Comparison of ENCODE assay signal across 9 cellular contexts in the genomic region with DNA sequence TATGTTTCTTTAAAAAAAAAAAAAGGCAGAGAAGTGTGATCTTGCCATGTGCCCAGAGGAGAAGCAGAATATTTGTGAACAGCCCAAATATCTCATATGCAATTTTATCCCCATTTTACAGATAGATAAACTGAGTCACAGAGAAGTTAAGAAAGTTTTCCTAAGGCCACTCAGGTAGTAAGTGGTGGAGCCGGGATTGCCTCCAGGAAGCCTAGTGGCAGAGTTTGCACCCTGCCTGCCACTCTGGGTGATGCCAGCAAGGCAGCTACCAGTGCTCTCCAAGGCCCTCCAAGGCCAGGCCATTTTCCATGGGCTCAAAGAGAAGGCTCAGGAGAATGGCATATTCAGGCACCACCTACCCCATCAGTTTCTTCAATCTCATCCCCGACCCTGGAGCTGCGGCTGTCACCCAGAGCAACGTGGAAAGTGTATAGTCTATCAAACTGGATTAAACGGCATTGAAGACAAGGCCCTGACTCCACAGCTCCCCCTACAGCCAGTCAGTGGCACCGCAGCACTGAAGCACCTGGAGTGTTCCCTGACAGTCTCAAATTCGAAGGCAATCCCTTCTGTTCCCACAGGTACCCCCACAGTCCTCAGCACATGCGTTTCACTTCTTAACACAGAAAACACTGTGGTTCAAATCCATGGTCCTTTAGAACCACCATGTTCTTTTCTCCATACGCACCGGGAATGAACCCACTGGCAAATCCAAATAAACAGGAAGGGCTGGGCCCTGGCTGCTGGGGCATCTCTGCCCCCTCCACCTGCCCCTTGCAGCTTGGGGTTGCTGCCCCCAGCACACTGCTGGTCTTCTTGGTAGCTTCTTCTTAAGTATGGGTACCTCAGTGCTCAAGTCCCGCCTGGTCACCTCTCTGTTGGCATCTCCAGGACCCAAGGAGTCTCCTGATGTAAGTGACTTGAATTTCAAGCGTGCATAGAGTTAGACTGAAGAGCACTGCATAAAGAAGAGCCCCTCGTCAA.
DNase-seq lines count a peak whose midpoint lies in the region; ATAC-seq and TF ChIP-seq lines count a peak whose summit lies in the region.
"Had no signal": no experiment of that assay in that cellular context is flagged by ENCODE, and none has a peak within 500 bp of the region (broad histone marks: within the 10 kb centered on the region; RNA-seq: fewer than 3 reads in every experiment).

No MANE protein-coding gene starts in this region.

- no peak overlapping the region for H3K4me3 Mint-ChIP-seq in H9

- H3K27ac ChIP-seq in H9 (ENCODE audit: insufficient read length, low read depth, low read length) (no peak overlapping the region), PC-9 (no peak overlapping the region), colonic mucosa (no peak overlapping the region), mesendoderm (ENCODE audit: low read depth, low read length) (no peak overlapping the region)
- H3K27ac ChIP-seq: SJCRH30 had no signal

- peaks cover 9 to 24% of the 10 kb centered on the region in 2 experiments for H3K4me1 Mint-ChIP-seq in H9

- CTCF ChIA-PET in PC-9 (lab: Charles Lee), result interaction anchor here (0.6 to 1.0 kb wide), 2 partner anchors 13 to 156 kb away, joined by 3 read pairs; no protein-coding TSS in a partner anchor

- WGBS in H9 (ENCODE audit: extremely low coverage, insufficient read length, low lambda C conversion rate), result no CpG with 5 or more reads among the region's 13 CpGs
- WGBS in mesendoderm (ENCODE audit: extremely low coverage, insufficient coverage, low lambda C conversion rate), result no CpG with 5 or more reads among the region's 13 CpGs

- H3K4me3 ChIP-seq in PC-9 (no peak overlapping the region), colonic mucosa (no peak overlapping the region), mesendoderm (ENCODE audit: low read length) (no peak overlapping the region)
- H3K4me3 ChIP-seq: SJCRH30 had no signal

- no peak overlapping the region for H3K4me2 ChIP-seq in H9 (ENCODE audit: insufficient read depth, insufficient read length, low read length)
- H3K4me2 ChIP-seq in PC-9, result no peak overlapping the region
- no peak overlapping the region for H3K4me2 ChIP-seq in mesendoderm (ENCODE audit: low read length)

- H3K56ac ChIP-seq in H9 (ENCODE audit: insufficient read length, low read depth, low read length) (no peak overlapping the region), mesendoderm (ENCODE audit: low read length) (no peak overlapping the region)

- H3K27me3 ChIP-seq in H9 (ENCODE audit: insufficient read depth, low read length) (no peaks in the 10 kb centered on the region), PC-9 (ENCODE audit: insufficient read depth, low read depth) (no peaks in the 10 kb centered on the region), colonic mucosa (peaks cover 6% of the 10 kb centered on the region), mesendoderm (ENCODE audit: insufficient read depth, low read length, poor library complexity) (no peaks in the 10 kb centered on the region)

- no peaks in the 10 kb centered on the region for H3K79me2 ChIP-seq in H9 (ENCODE audit: insufficient read depth, low read length)
- H3K79me2 ChIP-seq in PC-9 (ENCODE audit: low read depth), result no peaks in the 10 kb centered on the region
- H3K79me2 ChIP-seq in mesendoderm (ENCODE audit: control insufficient read depth, insufficient read depth, low read length), result no peaks in the 10 kb centered on the region

- H2AK5ac ChIP-seq in H9 (ENCODE audit: insufficient read length, low read length) (no peak overlapping the region), mesendoderm (ENCODE audit: low read length) (no peak overlapping the region)

- no peak overlapping the region for H2BK20ac ChIP-seq in H9 (ENCODE audit: low read depth, low read length, poor library complexity, severe bottlenecking)

- no peaks in the 10 kb centered on the region for H4K20me1 ChIP-seq in H9 (ENCODE audit: control insufficient read depth, insufficient read depth, insufficient read length)
- no peaks in the 10 kb centered on the region for H4K20me1 ChIP-seq in PC-9 (ENCODE audit: insufficient read depth)

- H3K79me1 ChIP-seq in H9 (ENCODE audit: insufficient read depth, low read depth, low read length, poor library complexity, severe bottlenecking), result no peaks in the 10 kb centered on the region
- H3K79me1 ChIP-seq in mesendoderm (ENCODE audit: low read length), result no peaks in the 10 kb centered on the region

- H2BK15ac ChIP-seq in H9 (ENCODE audit: low read depth, low read length), result no peak overlapping the region
- no peak overlapping the region for H2BK15ac ChIP-seq in mesendoderm (replicated peaks; ENCODE audit: low read depth)

- H4K5ac ChIP-seq in H9 (ENCODE audit: insufficient read length, low read depth, low read length), result no peak overlapping the region
- H4K5ac ChIP-seq in mesendoderm (ENCODE audit: low read length), result no peak overlapping the region

- H3K4me1 ChIP-seq in H9 (ENCODE audit: insufficient read depth, low read length) (no peaks in the 10 kb centered on the region; the same call in 1 of the 2 replicates), PC-9 (replicated peaks; ENCODE audit: insufficient read depth) (peaks cover 15% of the 10 kb centered on the region), colonic mucosa (no peaks in the 10 kb centered on the region), mesendoderm (ENCODE audit: control insufficient read depth, low read depth, low read length) (peaks cover 3% of the 10 kb centered on the region)
- H3K4me1 ChIP-seq: SJCRH30 had no signal

- no peak overlapping the region for H2BK12ac ChIP-seq in H9 (ENCODE audit: insufficient read length, low read depth, low read length)

- no peak overlapping the region for H3K9ac ChIP-seq in H9 (ENCODE audit: extremely low read depth, insufficient read length, low read length)
- H3K9ac ChIP-seq in colonic mucosa (ENCODE audit: low read depth in 2 of 2, low read length in 2 of 2), result no peak overlapping the region
- H3K9ac ChIP-seq in mesendoderm (ENCODE audit: low read length), result no peak overlapping the region

- DNase-seq in D341Med (ENCODE audit: low spot score), result peak; percentile 68
- DNase-seq in H9, result peak; percentile 69
- peak; percentile 59 to 74 for DNase-seq in PC-9
- peak; percentile 47 for DNase-seq in colonic mucosa
- peak; percentile 65 for DNase-seq in mesendoderm
- no peak for DNase-seq in NK-92 (lab: John Stamatoyannopoulos, UW; ENCODE audit: unreplicated experiment)

- H4K8ac ChIP-seq in H9 (replicated peaks; ENCODE audit: insufficient read length, low read depth, low read length) (no peak overlapping the region), mesendoderm (ENCODE audit: low read depth, low read length) (no peak overlapping the region)

- H3K9me3 Mint-ChIP-seq in H9, result peaks cover 0 to 8% of the 10 kb centered on the region in 2 experiments; a peak in 2 of 5 replicates

- no peak overlapping the region for H3K14ac ChIP-seq in H9 (ENCODE audit: insufficient read depth, low read length)

- H3K9me2 ChIP-seq in PC-9 (ENCODE audit: insufficient read depth), result no peaks in the 10 kb centered on the region

- TF ChIP-seq POLR2A in GM18505 (IDR thresholded peaks at IDR 0.05; ENCODE audit: borderline replicate concordance, extremely low read depth, insufficient read depth, insufficient read length), result no peak

- H3K36me3 Mint-ChIP-seq in H9 (ENCODE audit: insufficient read depth in 1 of 3, low read depth in 3 of 3), result no peaks in the 10 kb centered on the region

- H2BK120ac ChIP-seq in H9 (ENCODE audit: low read depth, low read length, poor library complexity, severe bottlenecking) (no peak overlapping the region), mesendoderm (ENCODE audit: low read depth, low read length) (no peak overlapping the region)

- H2BK5ac ChIP-seq in H9 (ENCODE audit: insufficient read length, low read length) (no peak overlapping the region), mesendoderm (ENCODE audit: low read length) (no peak overlapping the region)

- POLR2A ChIA-PET in PC-9 (lab: Charles Lee; ENCODE audit: unreplicated experiment), result interaction anchor here (0.6 to 0.7 kb wide), 2 partner anchors 124 to 150 kb away, joined by 3 read pairs; no protein-coding TSS in a partner anchor

- H2AFZ ChIP-seq in H9 (ENCODE audit: low read length) (no peak overlapping the region), PC-9 (no peak overlapping the region)

- H3F3A ChIP-seq in PC-9 (ENCODE audit: insufficient read depth, low read depth), result peaks cover 6% of the 10 kb centered on the region; the same call in 1 of the 2 replicates

- BruUV-seq in PC-9 (replicated peaks; lab: Mats Ljungman, UMichigan), result no TSS peak

- H3K36me3 ChIP-seq in PC-9 (ENCODE audit: low read depth) (no peaks in the 10 kb centered on the region), colonic mucosa (no peaks in the 10 kb centered on the region), mesendoderm (ENCODE audit: control insufficient read depth, insufficient read depth, low read length) (no peaks in the 10 kb centered on the region)
- H3K36me3 ChIP-seq: SJCRH30 had no signal

- H3K18ac ChIP-seq in H9 (ENCODE audit: insufficient read length, low read depth, low read length) (no peak overlapping the region), mesendoderm (ENCODE audit: low read length) (no peak overlapping the region)

- H3K9me3 ChIP-seq in H9 (ENCODE audit: control insufficient read depth, low read depth, low read length) (no peaks in the 10 kb centered on the region), PC-9 (ENCODE audit: insufficient read depth, low read depth) (no peaks in the 10 kb centered on the region), colonic mucosa (no peaks in the 10 kb centered on the region)
- H3K9me3 ChIP-seq: SJCRH30 had no signal

- TF ChIP-seq CTCF in H9 (conservative IDR thresholded peaks at IDR 0.05), result peak; percentile 95
- peak; percentile 99 for TF ChIP-seq CTCF in PC-9 (conservative IDR thresholded peaks at IDR 0.05)
- TF ChIP-seq CTCF in colonic mucosa (IDR thresholded peaks at IDR 0.05), result peak; percentile 72

- H3K27me3 Mint-ChIP-seq in H9 (ENCODE audit: low read depth), result peaks cover 95% of the 10 kb centered on the region

- no peaks in the 10 kb centered on the region for H3K23me2 ChIP-seq in H9 (ENCODE audit: insufficient read length, low read depth, low read length, poor library complexity, severe bottlenecking)

- H3K23ac ChIP-seq in H9 (ENCODE audit: insufficient read length, low read depth, low read length) (no peak overlapping the region), mesendoderm (ENCODE audit: low read length) (no peak overlapping the region)

- no peak overlapping the region for H3T11ph ChIP-seq in H9 (ENCODE audit: low read length)

- no peak overlapping the region for H4K91ac ChIP-seq in H9 (ENCODE audit: insufficient read length, low read depth, low read length)

- no peak overlapping the region for H3K27ac Mint-ChIP-seq in H9

- no peak overlapping the region for H3K4ac ChIP-seq in H9 (ENCODE audit: low read depth, low read length)
- no peak overlapping the region for H3K4ac ChIP-seq in mesendoderm (ENCODE audit: low read depth, low read length)

- intact Hi-C loops in PC-9 (cut with micrococcal nuclease; ENCODE audit: unreplicated experiment) (loop anchor here (1.0 to 5.0 kb wide), 2 partner anchors 124 to 178 kb away; no protein-coding TSS in a partner anchor), colonic mucosa (cut with DNase I) (no loop called here)

- no peak for ATAC-seq in GM18505 (IDR thresholded peaks at IDR 0.05; ENCODE audit: unreplicated experiment)
- ATAC-seq in HG02610 (IDR thresholded peaks at IDR 0.05; ENCODE audit: unreplicated experiment), result no peak
